In genomic region chr14:55579724-55580400, GRCh38 we compare ENCODE assay signal across 8 cellular contexts. TPM values are rescaled to one million over a fixed set of nuclear protein-coding genes. Genes with fewer than 3 reads are reported as not detected.
DNase-seq lines count a peak whose midpoint lies in the region; ATAC-seq and TF ChIP-seq lines count a peak whose summit lies in the region.

KTN1 (plus strand) TSS chr14:55580207; CDS start chr14:55612049, 31,842 bp downstream.

- peak; percentile 84 for DNase-seq in DND-41
- DNase-seq in SIG-M5 (lab: John Stamatoyannopoulos, UW): peak; percentile 5
- DNase-seq in activated effector memory CD4-positive, alpha-beta T cell treated with anti-CD3 and anti-CD28 coated beads, Interleukin-2, amount 50 U/mL, for 16 hours: peak; percentile 95
- DNase-seq in fibroblast of villous mesenchyme (ENCODE audit: low read depth): peak; percentile 84
- peak; percentile 61 for DNase-seq in neural crest cell (ENCODE audit: low read depth, low spot score)

- H4K20me1 ChIP-seq in DND-41 (ENCODE audit: insufficient read depth, low read length) (peaks cover 40% of the 10 kb centered on the region), KMS-11 (ENCODE audit: insufficient read depth) (no peaks in the 10 kb centered on the region; the same call in 1 of the 2 replicates)

- H3K4me3 ChIP-seq in DND-41 (ENCODE audit: low read depth in 1 of 2, low read length in 2 of 2) (peak within 1 kb of the TSS; percentile 64 to 80), KMS-11 (IDR thresholded peaks at IDR 0.05; ENCODE audit: insufficient read depth, low read depth, low read length) (no peak within 1 kb of the TSS), fibroblast of villous mesenchyme (ENCODE audit: low read depth, low read length) (peak within 1 kb of the TSS; percentile 81), stomach smooth muscle (ENCODE audit: low read length in 2 of 2) (peak within 1 kb of the TSS; percentile 93 to 97)

- peak within 1 kb of the TSS; percentile 92 for H3K9ac ChIP-seq in DND-41 (ENCODE audit: low read depth, low read length)
- H3K9ac ChIP-seq in KMS-11: peak within 1 kb of the TSS; percentile 73; the same call in 1 of the 2 replicates
- peak within 1 kb of the TSS; percentile 89 for H3K9ac ChIP-seq in stomach smooth muscle (ENCODE audit: low read length in 2 of 2)

- H3K27ac ChIP-seq in DND-41 (ENCODE audit: low read length) (peak within 1 kb of the TSS; percentile 77), KMS-11 (peak within 1 kb of the TSS; percentile 58), stomach smooth muscle (ENCODE audit: low read length) (peak within 1 kb of the TSS; percentile 76)

- H3K4me2 ChIP-seq in DND-41 (ENCODE audit: insufficient read depth, low read length) (peak within 1 kb of the TSS; percentile 87), KMS-11 (peak within 1 kb of the TSS; percentile 47)

- peaks cover 27% of the 10 kb centered on the region for H3K4me1 Mint-ChIP-seq in neural crest cell

- peak; percentile 90 for ATAC-seq in DND-41 (ENCODE audit: insufficient read depth, low read depth)
- ATAC-seq in GM21723 (IDR thresholded peaks at IDR 0.05; ENCODE audit: unreplicated experiment): peak; percentile 86

- H3K36me3 ChIP-seq in DND-41 (ENCODE audit: insufficient read depth, low read length) (peaks cover 9% of the 10 kb centered on the region), KMS-11 (ENCODE audit: insufficient read depth) (no peaks in the 10 kb centered on the region), stomach smooth muscle (ENCODE audit: control insufficient read depth in 2 of 2, insufficient read depth in 2 of 2, low read length in 2 of 2) (no peaks in the 10 kb centered on the region)

- peaks cover 45% of the 10 kb centered on the region for H3K4me1 ChIP-seq in DND-41 (ENCODE audit: insufficient read depth, low read length)
- H3K4me1 ChIP-seq in KMS-11 (ENCODE audit: low read depth, poor library complexity, severe bottlenecking): peaks cover 21% of the 10 kb centered on the region
- peaks cover 8% of the 10 kb centered on the region for H3K4me1 ChIP-seq in stomach smooth muscle (ENCODE audit: control insufficient read depth, insufficient read depth, low read length)

- TF ChIP-seq CTCF in DND-41 (IDR thresholded peaks at IDR 0.05; ENCODE audit: borderline replicate concordance, extremely low read depth, low read length, poor library complexity, severe bottlenecking) (no peak), KMS-11 (conservative IDR thresholded peaks at IDR 0.05; ENCODE audit: low read depth, low read length) (no peak), fibroblast of villous mesenchyme (IDR thresholded peaks at IDR 0.05; ENCODE audit: insufficient read depth, low read depth, low read length) (no peak), neural crest cell (conservative IDR thresholded peaks at IDR 0.05) (no peak)

- H3K27me3 ChIP-seq in DND-41 (ENCODE audit: insufficient read depth, low read length, poor library complexity) (no peaks in the 10 kb centered on the region), KMS-11 (ENCODE audit: insufficient read depth, low read depth) (no peaks in the 10 kb centered on the region), stomach smooth muscle (ENCODE audit: control insufficient read depth in 1 of 2, insufficient read depth in 2 of 2, low read length in 2 of 2) (no peaks in the 10 kb centered on the region)

- H3K27ac Mint-ChIP-seq in neural crest cell (ENCODE audit: unreplicated experiment): peak within 1 kb of the TSS; percentile 94

- no peaks in the 10 kb centered on the region for H3K27me3 Mint-ChIP-seq in neural crest cell (ENCODE audit: low read depth)

- H3K79me2 ChIP-seq in DND-41 (ENCODE audit: insufficient read depth, low read length) (peaks cover 54% of the 10 kb centered on the region), KMS-11 (ENCODE audit: insufficient read depth, low read depth) (peaks cover 43% of the 10 kb centered on the region)

- peak within 1 kb of the TSS; percentile 98 for H3K4me3 Mint-ChIP-seq in neural crest cell

- H3K9me3 Mint-ChIP-seq in neural crest cell: no peaks in the 10 kb centered on the region

- H3K9me3 ChIP-seq in DND-41 (ENCODE audit: insufficient read depth, low read length, severe bottlenecking) (no peaks in the 10 kb centered on the region), stomach smooth muscle (ENCODE audit: control insufficient read depth in 2 of 2, low read length in 2 of 2) (no peaks in the 10 kb centered on the region)

- no peaks in the 10 kb centered on the region for H3K36me3 Mint-ChIP-seq in neural crest cell (ENCODE audit: low read depth)

- H2AFZ ChIP-seq in DND-41 (ENCODE audit: low read depth, low read length) (peak within 1 kb of the TSS; percentile 93), KMS-11 (ENCODE audit: low read depth) (peak within 1 kb of the TSS; percentile 85)

RNA-seq across cellular contexts. Expression of gene KTN1, which starts in this region (rescaled TPM):
- total RNA-seq in fibroblast of villous mesenchyme (121 and 167 TPM in 2 replicates), neural crest cell (118 and 124 TPM in 2 replicates)

Comparison
In these comparisons a context has a peak if more than half of its experiments do, and no peak if none do; other contexts are left out.
1. DNase-seq: peak in every context shown above with its lines; median percentile 95 in activated effector memory CD4-positive, alpha-beta T cell treated with anti-CD3 and anti-CD28 coated beads, Interleukin-2, amount 50 U/mL, for 16 hours; 84 in DND-41; 84 in fibroblast of villous mesenchyme; 61 in neural crest cell; 5 in SIG-M5.